34 cellular contexts compared by ENCODE assay signal in genomic region chr3:57012847-57013246, GRCh38. TPM values are rescaled to one million over a fixed set of nuclear protein-coding genes. Genes with fewer than 3 reads are reported as not detected.
"Had no signal": no experiment of that assay in that cellular context is flagged by ENCODE, and none has a peak within 500 bp of the region (broad histone marks: within the 10 kb centered on the region; RNA-seq: fewer than 3 reads in every experiment).

No MANE protein-coding gene starts in this region.

- H3K27ac Mint-ChIP-seq: activated B cell treated with CpG ODN at 0.5 μM for 24 hours; activated CD8-positive, alpha-beta T cell treated with anti-CD3 and anti-CD28 coated beads for 36 hours; activated naive CD4-positive, alpha-beta T cell treated with anti-CD3 and anti-CD28 coated beads for 36 hours; activated naive CD4-positive, alpha-beta T cell treated with anti-CD3 and anti-CD28 coated beads, Interleukin-2, amount 50 U/mL, for 24 hours; activated naive CD8-positive, alpha-beta T cell treated with anti-CD3 and anti-CD28 coated beads for 36 hours; activated naive CD8-positive, alpha-beta T cell treated with anti-CD3 and anti-CD28 coated beads, Interleukin-2, amount 50 U/mL, for 24 hours; activated T-helper 17 cell treated with anti-CD3 and anti-CD28 coated beads, Interleukin-2, amount 50 U/mL, for 72 hours; T-helper 17 cell; T-helper 2 cell treated with Interferon-gamma antibody and Interleukin-4, amounts not matched to agents 5 μg/mL and 100 μg/mL, for 36 hours had no signal

- H3K36me3 Mint-ChIP-seq: activated naive CD4-positive, alpha-beta T cell treated with anti-CD3 and anti-CD28 coated beads, Interleukin-2, amount 50 U/mL, for 24 hours; activated naive CD8-positive, alpha-beta T cell treated with anti-CD3 and anti-CD28 coated beads for 36 hours; brain had no signal

- ATAC-seq: activated CD4-positive, CD25-positive, alpha-beta regulatory T cell treated with anti-CD3 and anti-CD28 coated beads, Interleukin-2, amount 50 U/mL, for 24 hours; activated CD8-positive, alpha-beta T cell treated with anti-CD3 and anti-CD28 coated beads for 36 hours; activated naive CD8-positive, alpha-beta T cell treated with anti-CD3 and anti-CD28 coated beads, Interleukin-2, amount 50 U/mL, for 24 hours; activated T-cell treated with anti-CD3 and anti-CD28 coated beads, Interleukin-2, amount 50 U/mL, for 4 hours; activated T-helper 17 cell treated with anti-CD3 and anti-CD28 coated beads, Interleukin-2, amount 50 U/mL, for 72 hours; gastroesophageal sphincter; T-helper 17 cell had no signal

- H3K4me3 Mint-ChIP-seq: activated B cell treated with CpG ODN at 0.5 μM for 24 hours; activated CD8-positive, alpha-beta T cell treated with anti-CD3 and anti-CD28 coated beads for 36 hours; activated naive CD4-positive, alpha-beta T cell treated with anti-CD3 and anti-CD28 coated beads for 36 hours; activated naive CD4-positive, alpha-beta T cell treated with anti-CD3 and anti-CD28 coated beads, Interleukin-2, amount 50 U/mL, for 24 hours; activated naive CD8-positive, alpha-beta T cell treated with anti-CD3 and anti-CD28 coated beads for 36 hours; activated naive CD8-positive, alpha-beta T cell treated with anti-CD3 and anti-CD28 coated beads, Interleukin-2, amount 50 U/mL, for 24 hours; activated T-cell treated with anti-CD3 and anti-CD28 coated beads, Interleukin-2, amount 50 U/mL, for 4 hours; activated T-helper 17 cell treated with anti-CD3 and anti-CD28 coated beads, Interleukin-2, amount 50 U/mL, for 72 hours; brain; T-helper 17 cell; T-helper 2 cell treated with Interferon-gamma antibody and Interleukin-4, amounts not matched to agents 5 μg/mL and 100 μg/mL, for 36 hours had no signal

- DNase-seq: activated B cell treated with CpG ODN at 0.5 μM for 24 hours; activated CD4-positive, alpha-beta T cell treated with anti-CD3 and anti-CD28 coated beads for 48 hours; activated CD4-positive, alpha-beta T cell treated with anti-CD3 and anti-CD28 coated beads, Interleukin-2, amount 50 U/mL, for 1 hour; activated CD4-positive, alpha-beta T cell treated with anti-CD3 and anti-CD28 coated beads, Interleukin-2, amount 50 U/mL, for 48 hours; activated CD8-positive, alpha-beta memory T cell treated with anti-CD3 and anti-CD28 coated beads for 24 hours; activated CD8-positive, alpha-beta T cell treated with anti-CD3 and anti-CD28 coated beads for 36 hours; activated effector memory CD4-positive, alpha-beta T cell treated with anti-CD3 and anti-CD28 coated beads, Interleukin-2, amount 50 U/mL, for 16 hours; activated naive CD4-positive, alpha-beta T cell treated with anti-CD3 and anti-CD28 coated beads for 36 hours; activated naive CD8-positive, alpha-beta T cell treated with anti-CD3 and anti-CD28 coated beads for 36 hours; activated naive CD8-positive, alpha-beta T cell treated with anti-CD3 and anti-CD28 coated beads, Interleukin-2, amount 50 U/mL, for 24 hours; activated T-cell treated with anti-CD3 and anti-CD28 coated beads, Interleukin-2, amount 50 U/mL, for 4 hours; adrenal gland; amygdala; aorta; central memory CD4-positive, alpha-beta T cell; cerebellar nuclear complex; colonic mucosa; effector CD8-positive, alpha-beta T cell; esophagus squamous epithelium; foreskin melanocyte; T-helper 1 cell; T-helper 17 cell; T1000; WERI-Rb-1 had no signal

- H3K4me1 Mint-ChIP-seq: activated naive CD4-positive, alpha-beta T cell treated with anti-CD3 and anti-CD28 coated beads, Interleukin-2, amount 50 U/mL, for 24 hours; activated T-helper 17 cell treated with anti-CD3 and anti-CD28 coated beads, Interleukin-2, amount 50 U/mL, for 72 hours; T-helper 17 cell had no signal

- H3K9me3 Mint-ChIP-seq: activated B cell treated with CpG ODN at 0.5 μM for 24 hours; activated CD8-positive, alpha-beta T cell treated with anti-CD3 and anti-CD28 coated beads for 36 hours; activated naive CD4-positive, alpha-beta T cell treated with anti-CD3 and anti-CD28 coated beads for 36 hours; activated naive CD4-positive, alpha-beta T cell treated with anti-CD3 and anti-CD28 coated beads, Interleukin-2, amount 50 U/mL, for 24 hours; activated naive CD8-positive, alpha-beta T cell treated with anti-CD3 and anti-CD28 coated beads for 36 hours; activated naive CD8-positive, alpha-beta T cell treated with anti-CD3 and anti-CD28 coated beads, Interleukin-2, amount 50 U/mL, for 24 hours; activated T-cell treated with anti-CD3 and anti-CD28 coated beads, Interleukin-2, amount 50 U/mL, for 4 hours; activated T-helper 17 cell treated with anti-CD3 and anti-CD28 coated beads, Interleukin-2, amount 50 U/mL, for 72 hours; T-helper 2 cell treated with Interferon-gamma antibody and Interleukin-4, amounts not matched to agents 5 μg/mL and 100 μg/mL, for 36 hours had no signal

- H3K27me3 Mint-ChIP-seq: activated naive CD8-positive, alpha-beta T cell treated with anti-CD3 and anti-CD28 coated beads for 36 hours; activated naive CD8-positive, alpha-beta T cell treated with anti-CD3 and anti-CD28 coated beads, Interleukin-2, amount 50 U/mL, for 24 hours; brain had no signal

RNA-seq across cellular contexts. Expression of gene SPATA12, which starts 47.6 kb away (rescaled TPM):
- total RNA-seq: activated B cell treated with CpG ODN at 0.5 μM for 24 hours; activated CD8-positive, alpha-beta T cell treated with anti-CD3 and anti-CD28 coated beads for 36 hours; activated naive CD4-positive, alpha-beta T cell treated with anti-CD3 and anti-CD28 coated beads for 36 hours; activated naive CD8-positive, alpha-beta T cell treated with anti-CD3 and anti-CD28 coated beads for 36 hours; activated T-cell treated with anti-CD3 and anti-CD28 coated beads, Interleukin-2, amount 50 U/mL, for 4 hours; activated T-helper 17 cell treated with anti-CD3 and anti-CD28 coated beads, Interleukin-2, amount 50 U/mL, for 72 hours; aorta; cardiac muscle cell; endothelial cell of umbilical vein; fibroblast of lung; fibroblast of villous mesenchyme; gastroesophageal sphincter; T-helper 17 cell had no signal
